In the genomic region with DNA sequence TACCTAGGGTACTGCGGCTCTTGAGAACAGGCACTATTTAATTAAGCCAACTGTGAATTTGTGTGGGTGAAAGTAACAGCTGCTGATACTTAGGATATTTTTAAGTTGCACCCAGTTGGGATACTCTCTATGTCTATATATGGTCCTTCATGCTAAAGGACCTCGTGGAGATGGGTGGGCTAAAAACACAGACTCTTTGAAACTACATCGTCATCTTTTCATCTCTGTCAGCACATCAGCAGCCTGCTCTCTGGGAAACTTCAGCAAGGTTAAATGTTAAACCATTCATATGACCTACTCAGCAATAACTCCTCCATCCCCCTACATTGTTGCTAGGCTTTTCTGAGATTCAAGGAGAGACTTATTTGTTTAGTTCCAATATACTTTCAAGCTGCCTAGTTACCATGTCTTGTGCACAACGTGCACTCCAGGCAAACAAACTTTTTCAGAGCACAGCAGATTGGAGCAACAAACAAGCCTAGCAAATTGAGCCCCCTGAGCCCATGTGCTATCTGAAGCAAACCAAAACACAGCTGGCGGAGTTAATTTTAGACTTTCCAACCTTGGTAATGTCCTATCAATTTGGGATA, we compare ENCODE assay signal across 10 cellular contexts. TPM values are rescaled to one million over a fixed set of nuclear protein-coding genes. Genes with fewer than 3 reads are reported as not detected.
DNase-seq lines count a peak whose midpoint lies in the region; ATAC-seq and TF ChIP-seq lines count a peak whose summit lies in the region.
"Had no signal": no experiment of that assay in that cellular context is flagged by ENCODE, and none has a peak within 500 bp of the region (broad histone marks: within the 10 kb centered on the region; RNA-seq: fewer than 3 reads in every experiment).

No MANE protein-coding gene starts in this region.

- no peak overlapping the region for H2AFZ ChIP-seq in neural progenitor cell (replicated peaks)
- no peak overlapping the region for H2AFZ ChIP-seq in MM.1S (ENCODE audit: low read length)

- peak overlapping the region; percentile 100 for H3K27ac Mint-ChIP-seq in neural progenitor cell
- no peak overlapping the region for H3K27ac Mint-ChIP-seq in mesothelial cell of epicardium
- H3K27ac Mint-ChIP-seq: CD8-positive, alpha-beta memory T cell had no signal

- H3K9me3 Mint-ChIP-seq in neural progenitor cell (peaks cover 2% of the 10 kb centered on the region), mesothelial cell of epicardium (no peaks in the 10 kb centered on the region)
- H3K9me3 Mint-ChIP-seq: CD8-positive, alpha-beta memory T cell had no signal

- H3K4me1 Mint-ChIP-seq in neural progenitor cell (peaks cover 23% of the 10 kb centered on the region), mesothelial cell of epicardium (no peaks in the 10 kb centered on the region)
- H3K4me1 Mint-ChIP-seq: CD8-positive, alpha-beta memory T cell had no signal

- no peaks in the 10 kb centered on the region for H3K27me3 ChIP-seq in ectodermal cell (ENCODE audit: control insufficient read depth, insufficient read depth, low read length, poor library complexity, severe bottlenecking)
- H3K27me3 ChIP-seq in neural progenitor cell, result no peaks in the 10 kb centered on the region
- H3K27me3 ChIP-seq in MM.1S (replicated peaks; ENCODE audit: insufficient read depth, low read length), result no peaks in the 10 kb centered on the region

- H3K79me2 ChIP-seq in neural progenitor cell (ENCODE audit: low read depth), result no peaks in the 10 kb centered on the region
- H3K79me2 ChIP-seq in MM.1S (ENCODE audit: low read length), result no peaks in the 10 kb centered on the region

- H3K9me3 ChIP-seq in ectodermal cell (ENCODE audit: control insufficient read depth, low read length), result no peaks in the 10 kb centered on the region
- no peaks in the 10 kb centered on the region for H3K9me3 ChIP-seq in neural progenitor cell (ENCODE audit: low read depth)
- no peaks in the 10 kb centered on the region for H3K9me3 ChIP-seq in MM.1S (replicated peaks; ENCODE audit: insufficient read depth, low read length)

- DNase-seq in neural progenitor cell (ENCODE audit: low spot score) (no peak), MM.1S (no peak), mesothelial cell of epicardium (ENCODE audit: low spot score in 2 of 2, unreplicated experiment in 2 of 2) (no peak), GM10266 (ENCODE audit: extremely low spot score) (no peak)
- DNase-seq in effector CD4-positive, alpha-beta T cell, result no peak
- DNase-seq: CD8-positive, alpha-beta memory T cell; T-helper 2 cell had no signal

- H3K4me3 ChIP-seq in ectodermal cell (ENCODE audit: insufficient read depth, low read depth, low read length), result no peak overlapping the region
- no peak overlapping the region for H3K4me3 ChIP-seq in neural progenitor cell
- H3K4me3 ChIP-seq in MM.1S (ENCODE audit: low read length), result no peak overlapping the region

- H3K36me3 Mint-ChIP-seq in neural progenitor cell, result no peaks in the 10 kb centered on the region
- H3K36me3 Mint-ChIP-seq in mesothelial cell of epicardium, result no peaks in the 10 kb centered on the region
- H3K36me3 Mint-ChIP-seq: CD8-positive, alpha-beta memory T cell had no signal

- no peak for TF ChIP-seq CTCF in neural progenitor cell (IDR thresholded peaks at IDR 0.05)
- no peak for TF ChIP-seq CTCF in MM.1S (IDR thresholded peaks at IDR 0.05; ENCODE audit: low read length)
- no peak for TF ChIP-seq CTCF in mesothelial cell of epicardium (IDR thresholded peaks at IDR 0.05; ENCODE audit: unreplicated experiment)
- no peak for TF ChIP-seq CTCF in GM10266 (IDR thresholded peaks at IDR 0.05; ENCODE audit: control insufficient read depth, insufficient read depth, low read depth, missing control alignments)

- no peaks in the 10 kb centered on the region for H3F3A ChIP-seq in neural progenitor cell (ENCODE audit: low read depth)
- no peaks in the 10 kb centered on the region for H3F3A ChIP-seq in MM.1S (ENCODE audit: insufficient read depth, low read length)

- H3K4me3 Mint-ChIP-seq in neural progenitor cell (peak overlapping the region; percentile 65), mesothelial cell of epicardium (no peak overlapping the region)
- H3K4me3 Mint-ChIP-seq: CD8-positive, alpha-beta memory T cell had no signal

- 84 to 90% methylated on average over 5 of the region's 5 CpGs for WGBS in ectodermal cell, 2 experiments

- H3K4me2 ChIP-seq in neural progenitor cell, result no peak overlapping the region
- no peak overlapping the region for H3K4me2 ChIP-seq in MM.1S (ENCODE audit: low read depth, low read length)

- H3K27ac ChIP-seq in ectodermal cell (ENCODE audit: insufficient read depth, low read depth, low read length, poor library complexity, severe bottlenecking) (peak overlapping the region; percentile 81), neural progenitor cell (no peak overlapping the region), MM.1S (ENCODE audit: low read length) (no peak overlapping the region)

- no peak overlapping the region for H3K9ac ChIP-seq in neural progenitor cell
- no peak overlapping the region for H3K9ac ChIP-seq in MM.1S (ENCODE audit: low read length)

- H3K36me3 ChIP-seq in ectodermal cell (ENCODE audit: control insufficient read depth, insufficient read depth, low read length), result no peaks in the 10 kb centered on the region
- H3K36me3 ChIP-seq in neural progenitor cell, result no peaks in the 10 kb centered on the region
- no peaks in the 10 kb centered on the region for H3K36me3 ChIP-seq in MM.1S (replicated peaks; ENCODE audit: insufficient read depth, low read length)

- H3K9me2 ChIP-seq in MM.1S (replicated peaks; ENCODE audit: insufficient read depth, low read length), result no peaks in the 10 kb centered on the region

- ATAC-seq in GM18907 (IDR thresholded peaks at IDR 0.05; ENCODE audit: unreplicated experiment), result peak; percentile 88
- ATAC-seq in HG03108 (IDR thresholded peaks at IDR 0.05; ENCODE audit: unreplicated experiment), result peak; percentile 77

- H4K20me1 ChIP-seq in neural progenitor cell (ENCODE audit: low read depth), result no peaks in the 10 kb centered on the region
- H4K20me1 ChIP-seq in MM.1S (ENCODE audit: insufficient read depth, low read length), result no peaks in the 10 kb centered on the region

- H3K27me3 Mint-ChIP-seq in neural progenitor cell (ENCODE audit: insufficient read depth, low read depth) (no peaks in the 10 kb centered on the region), mesothelial cell of epicardium (ENCODE audit: low read depth) (no peaks in the 10 kb centered on the region)
- H3K27me3 Mint-ChIP-seq: CD8-positive, alpha-beta memory T cell had no signal

- no peaks in the 10 kb centered on the region for H3K4me1 ChIP-seq in ectodermal cell (ENCODE audit: control insufficient read depth, insufficient read depth, low read length)
- no peaks in the 10 kb centered on the region for H3K4me1 ChIP-seq in neural progenitor cell
- no peaks in the 10 kb centered on the region for H3K4me1 ChIP-seq in MM.1S (ENCODE audit: low read length)

RNA-seq across cellular contexts. Expression of a gene that starts 6.2 kb away (rescaled TPM):
- 21.7 TPM for polyA plus RNA-seq in ectodermal cell (2013, experiment 1 of 4)
- 24.9 TPM for polyA plus RNA-seq in ectodermal cell (2013, experiment 2 of 4)
- 20.9 TPM for polyA plus RNA-seq in ectodermal cell (2013, experiment 3 of 4)
- polyA plus RNA-seq in ectodermal cell (2013, experiment 4 of 4), result 21.5 TPM
- total RNA-seq in neural progenitor cell (ENCODE audit: low replicate concordance), result 18.9 and 30.6 TPM in 2 replicates
- 35.3 to 36.9 TPM (median 36.2 TPM) in 3 replicates for total RNA-seq in mesothelial cell of epicardium

RNA-seq across cellular contexts. Expression of a gene that starts 56.3 kb away (rescaled TPM):
- polyA plus RNA-seq in ectodermal cell (2013, experiment 1 of 4), result 86.3 TPM
- polyA plus RNA-seq in ectodermal cell (2013, experiment 2 of 4), result 92.2 TPM
- polyA plus RNA-seq in ectodermal cell (2013, experiment 3 of 4), result 63.2 TPM
- 69.5 TPM for polyA plus RNA-seq in ectodermal cell (2013, experiment 4 of 4)
- total RNA-seq in neural progenitor cell (ENCODE audit: low replicate concordance) (87.4 and 136 TPM in 2 replicates), mesothelial cell of epicardium (78.5 to 85.9 TPM (median 80.2 TPM) in 3 replicates)
